27 cellular contexts compared by ENCODE assay signal in the genomic region with DNA sequence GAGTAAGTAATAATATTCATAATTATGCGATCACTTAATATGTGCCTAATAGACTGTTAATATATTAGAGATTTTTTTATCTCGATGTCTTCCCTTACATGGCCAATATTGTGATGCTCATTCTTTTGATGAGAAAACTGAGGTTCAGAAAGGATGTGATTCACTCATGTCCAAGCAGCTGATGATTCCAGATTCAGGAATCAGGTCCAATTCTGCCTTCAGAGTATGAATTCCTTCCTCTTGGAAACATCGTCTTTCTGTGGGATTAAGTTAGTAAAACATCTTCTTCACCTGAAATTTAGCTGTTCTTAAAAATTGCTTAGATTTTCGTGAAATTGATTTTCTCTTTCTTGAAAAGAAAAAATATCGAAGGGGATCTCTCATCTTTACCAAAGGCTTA.
DNase-seq lines count a peak whose midpoint lies in the region; ATAC-seq and TF ChIP-seq lines count a peak whose summit lies in the region.
"Had no signal": no experiment of that assay in that cellular context is flagged by ENCODE, and none has a peak within 500 bp of the region (broad histone marks: within the 10 kb centered on the region; RNA-seq: fewer than 3 reads in every experiment).

No MANE protein-coding gene starts in this region.

- H2BK120ac ChIP-seq in mesendoderm (ENCODE audit: low read depth, low read length) = no peak overlapping the region

- H2BK5ac ChIP-seq in mesendoderm (ENCODE audit: low read length) = no peak overlapping the region

- H3K18ac ChIP-seq in mesendoderm (ENCODE audit: low read length) = peak overlapping the region; percentile 62

- H3F3A ChIP-seq in GM23248 (ENCODE audit: insufficient read depth) = peaks cover 25% of the 10 kb centered on the region

- no peak overlapping the region for H2BK15ac ChIP-seq in mesendoderm (replicated peaks; ENCODE audit: low read depth)

- H3K4me3 ChIP-seq in GM23248 (peak overlapping the region; percentile 55), cardiac fibroblast (replicated peaks in 1 of 2; ENCODE audit: low read depth in 2 of 2, low read length in 2 of 2) (no peak overlapping the region), mesendoderm (ENCODE audit: low read length) (no peak overlapping the region)
- H3K4me3 ChIP-seq: BLaER1 treated with 17β-estradiol and CSF1 and Interleukin-3, amounts not matched to agents 10 nM and 100 nM; dorsolateral prefrontal cortex; esophagus muscularis mucosa; Peyer's patch; tibial artery; vagina had no signal

- H3K9ac ChIP-seq in GM23248 = peak overlapping the region; percentile 66
- no peak overlapping the region for H3K9ac ChIP-seq in mesendoderm (ENCODE audit: low read length)
- H3K9ac ChIP-seq: BLaER1 treated with 17β-estradiol and CSF1 and Interleukin-3, amounts not matched to agents 10 nM and 100 nM; parathyroid adenoma had no signal

- DNase-seq in AG08395 (ENCODE audit: low spot score) = peak; percentile 56
- DNase-seq in GM23248 = peak; percentile 86
- peak; percentile 17 to 28 for DNase-seq in cardiac fibroblast (ENCODE audit: low read depth in 2 of 2)
- no peak for DNase-seq in mesendoderm
- DNase-seq in superior temporal gyrus (ENCODE audit: extremely low spot score) = no peak
- no peak for DNase-seq in cerebellar nuclear complex (lab: John Stamatoyannopoulos, UW)
- DNase-seq: activated CD4-positive, alpha-beta T cell treated with anti-CD3 and anti-CD28 coated beads for 1 hour; activated CD8-positive, alpha-beta memory T cell treated with anti-CD3 and anti-CD28 coated beads, Interleukin-2, amount 50 U/mL, for 48 hours; activated CD8-positive, alpha-beta T cell treated with anti-CD3 and anti-CD28 coated beads for 36 hours; activated naive CD4-positive, alpha-beta T cell treated with anti-CD3 and anti-CD28 coated beads, Interleukin-2, amount 10 ng/mL, durations not matched to agents 7 days and 5 days; DMS153; dorsolateral prefrontal cortex; immature natural killer cell; left cardiac atrium; NCI-H1436 treated with DMSO at 0.1 percent for 48 hours; NCI-H226; Peyer's patch; retina; SIG-M5; stimulated activated CD4-positive, alpha-beta T cell treated with anti-CD3 and anti-CD28 coated beads, Interleukin-1b, Interleukin-23, amount 100 ng/mL, for 48 hours had no signal

- in situ Hi-C loops in GM23248 (cut with MboI) = no loop called here

- H3K79me2 ChIP-seq in GM23248 (ENCODE audit: insufficient read depth) = no peaks in the 10 kb centered on the region
- H3K79me2 ChIP-seq in mesendoderm (ENCODE audit: control insufficient read depth, insufficient read depth, low read length) = no peaks in the 10 kb centered on the region
- H3K79me2 ChIP-seq: parathyroid adenoma had no signal

- H3K9me3 ChIP-seq in GM23248 (ENCODE audit: low read depth) = no peaks in the 10 kb centered on the region
- H3K9me3 ChIP-seq: esophagus muscularis mucosa, Peyer's patch, tibial artery, vagina had no signal

- H3K27ac ChIP-seq in GM23248 (peak overlapping the region; percentile 94), mesendoderm (ENCODE audit: low read depth, low read length) (no peak overlapping the region)
- H3K27ac ChIP-seq: dorsolateral prefrontal cortex, parathyroid adenoma, Peyer's patch, tibial artery had no signal

- H3K4ac ChIP-seq in mesendoderm (ENCODE audit: low read depth, low read length) = no peak overlapping the region

- 3 to 5% methylated on average over 5 of the region's 5 CpGs for WGBS in GM23248 (ENCODE audit: low coverage in 1 of 2, low lambda C conversion rate in 2 of 2, missing lambda C conversion rate in 2 of 2), 2 experiments
- WGBS in mesendoderm (ENCODE audit: extremely low coverage, insufficient coverage, low lambda C conversion rate) = no CpG with 5 or more reads among the region's 5 CpGs

- no peak overlapping the region for H3K56ac ChIP-seq in mesendoderm (ENCODE audit: low read length)

- H3K23ac ChIP-seq in mesendoderm (ENCODE audit: low read length) = no peak overlapping the region

- peak overlapping the region; percentile 47; the same call in 1 of the 2 replicates for H2AFZ ChIP-seq in GM23248
- H2AFZ ChIP-seq: parathyroid adenoma had no signal

- peaks cover 24% of the 10 kb centered on the region for H3K4me1 ChIP-seq in GM23248 (ENCODE audit: insufficient read depth)
- H3K4me1 ChIP-seq in mesendoderm (ENCODE audit: control insufficient read depth, low read depth, low read length) = peaks cover 10% of the 10 kb centered on the region
- H3K4me1 ChIP-seq: esophagus muscularis mucosa, parathyroid adenoma, Peyer's patch, tibial artery had no signal

- H2AK5ac ChIP-seq in mesendoderm (ENCODE audit: low read length) = no peak overlapping the region

- ATAC-seq in GM19035 (IDR thresholded peaks at IDR 0.05; ENCODE audit: unreplicated experiment) = no peak
- ATAC-seq in GM21825 (IDR thresholded peaks at IDR 0.05; ENCODE audit: unreplicated experiment) = no peak
- ATAC-seq: activated CD8-positive, alpha-beta T cell treated with anti-CD3 and anti-CD28 coated beads for 36 hours had no signal

- no peaks in the 10 kb centered on the region for H3K9me2 ChIP-seq in GM23248 (ENCODE audit: insufficient read depth)

- TF ChIP-seq CTCF in cardiac fibroblast (IDR thresholded peaks at IDR 0.05; ENCODE audit: low read depth, low read length) = no peak

- H4K5ac ChIP-seq in mesendoderm (ENCODE audit: low read length) = no peak overlapping the region

- H4K20me1 ChIP-seq in GM23248 (ENCODE audit: insufficient read depth) = no peaks in the 10 kb centered on the region
- H4K20me1 ChIP-seq: BLaER1 treated with 17β-estradiol and CSF1 and Interleukin-3, amounts not matched to agents 10 nM and 100 nM had no signal

- peak overlapping the region; percentile 58 for H3K4me2 ChIP-seq in GM23248 (ENCODE audit: unreplicated experiment)
- H3K4me2 ChIP-seq in mesendoderm (ENCODE audit: low read length) = no peak overlapping the region

- no peaks in the 10 kb centered on the region for H3K27me3 ChIP-seq in GM23248 (replicated peaks; ENCODE audit: insufficient read depth)
- H3K27me3 ChIP-seq in mesendoderm (ENCODE audit: insufficient read depth, low read length, poor library complexity) = no peaks in the 10 kb centered on the region
- H3K27me3 ChIP-seq: BLaER1 treated with 17β-estradiol and CSF1 and Interleukin-3, amounts not matched to agents 10 nM and 100 nM; dorsolateral prefrontal cortex; esophagus muscularis mucosa; Peyer's patch; tibial artery; vagina had no signal

- H4K8ac ChIP-seq in mesendoderm (ENCODE audit: low read depth, low read length) = no peak overlapping the region

- no peaks in the 10 kb centered on the region for H3K36me3 ChIP-seq in GM23248 (ENCODE audit: low read depth)
- H3K36me3 ChIP-seq in mesendoderm (ENCODE audit: control insufficient read depth, insufficient read depth, low read length) = no peaks in the 10 kb centered on the region
- H3K36me3 ChIP-seq: esophagus muscularis mucosa, Peyer's patch, tibial artery, vagina had no signal

- H3K79me1 ChIP-seq in mesendoderm (ENCODE audit: low read length) = no peaks in the 10 kb centered on the region

Comparison
In these comparisons a context has a peak if more than half of its experiments do, and no peak if none do; other contexts are left out.
1. DNase-seq: peak in AG08395 (single experiment), GM23248 (single experiment) and cardiac fibroblast (2 of 2); none in mesendoderm (single experiment), superior temporal gyrus (single experiment) and cerebellar nuclear complex (0 of 2).